In genomic region chr16:5459863-5460262, GRCh38 we compare ENCODE assay signal across 25 cellular contexts.
"Had no signal": no experiment of that assay in that cellular context is flagged by ENCODE, and none has a peak within 500 bp of the region (broad histone marks: within the 10 kb centered on the region; RNA-seq: fewer than 3 reads in every experiment).

No MANE protein-coding gene starts in this region.

- FAIRE-seq: urothelium cell line had no signal

- DNase-seq: stimulated activated CD4-positive, alpha-beta T cell treated with anti-CD3 and anti-CD28 coated beads, Interleukin-2, amount 100 ng/mL, for 48 hours; stimulated activated CD4-positive, alpha-beta T cell treated with anti-CD3 and anti-CD28 coated beads, Interleukin-4, amount 100 ng/mL, for 1 hour; stimulated activated CD4-positive, alpha-beta T cell treated with anti-CD3 and anti-CD28 coated beads, Interleukin-4, amount 100 ng/mL, for 24 hours; stimulated activated CD4-positive, alpha-beta T cell treated with anti-CD3 and anti-CD28 coated beads, Interleukin-4, amount 100 ng/mL, for 4 hours; stimulated activated CD8-positive, alpha-beta memory T cell treated with anti-CD3 and anti-CD28 coated beads, Interleukin-4, amount 100 ng/mL, for 48 hours; stimulated activated naive B cell treated with anti-CD40 and anti-IgM and Interleukin-4, amounts not matched to agents 10 μg/mL and 1 μg/mL and 100 μg/mL, for 72 hours; stimulated activated naive CD4-positive, alpha-beta T cell; stimulated activated naive CD4-positive, alpha-beta T cell treated with Interleukin-2 at 50 U/mL for 16 hours; stimulated activated naive CD8-positive, alpha-beta T cell treated with anti-CD3 and anti-CD28 coated beads, Interleukin-15, amount 100 ng/mL, for 72 hours; stimulated activated naive CD8-positive, alpha-beta T cell treated with anti-CD3 and anti-CD28 coated beads, Interleukin-15, Interleukin-2, amounts not matched to agents 100 U/mL and 50 U/mL, for 24 hours; stomach; substantia nigra; testis; thyroid gland; tibial artery; transverse colon; trophoblast cell; upper lobe of left lung; upper lobe of right lung; uterus had no signal

- H3K4me3 ChIP-seq: stomach, suprapubic skin, testis, thoracic aorta, thyroid gland, tibial artery, tibial nerve, transverse colon, upper lobe of left lung, upper lobe of right lung, uterus, vagina had no signal

- H3K27me3 ChIP-seq: suprapubic skin, testis, thyroid gland, tibial artery, tibial nerve, transverse colon, upper lobe of left lung, upper lobe of right lung, uterus, vagina had no signal

- H3K36me3 ChIP-seq: stomach, suprapubic skin, thoracic aorta, thyroid gland, tibial artery, tibial nerve, transverse colon, upper lobe of left lung, upper lobe of right lung, uterus, vagina had no signal
